ENCODE assay signal across 29 cellular contexts in genomic region chr10:25036381-25036780, GRCh38. TPM values are rescaled to one million over a fixed set of nuclear protein-coding genes. Genes with fewer than 3 reads are reported as not detected.
DNase-seq lines count a peak whose midpoint lies in the region; ATAC-seq and TF ChIP-seq lines count a peak whose summit lies in the region.
"Had no signal": no experiment of that assay in that cellular context is flagged by ENCODE, and none has a peak within 500 bp of the region (broad histone marks: within the 10 kb centered on the region; RNA-seq: fewer than 3 reads in every experiment).

No MANE protein-coding gene starts in this region.

- BruUV-seq in OCI-LY7 (replicated peaks; lab: Mats Ljungman, UMichigan): no TSS peak

- no peaks in the 10 kb centered on the region for H3K4me1 ChIP-seq in OCI-LY7 (ENCODE audit: insufficient read depth, low read length, poor library complexity, severe bottlenecking)
- H3K4me1 ChIP-seq: BE2C, gastrocnemius medialis had no signal

- no peak overlapping the region for H3K27ac ChIP-seq in OCI-LY7 (ENCODE audit: low read depth, low read length, poor library complexity, severe bottlenecking)
- H3K27ac ChIP-seq: gastrocnemius medialis had no signal

- CTCF ChIA-PET in activated CD4-positive, alpha-beta T cell treated with anti-CD3 and anti-CD28 coated beads, Interleukin-2, amount 10 ng/mL, durations not matched to agents 7 days and 5 days (lab: Charles Lee): interaction anchor here (1.0 to 1.2 kb wide), 2 partner anchors 21 to 26 kb away, joined by 3 read pairs; no protein-coding TSS in a partner anchor
- CTCF ChIA-PET in OCI-LY7 (lab: Charles Lee; ENCODE audit: unreplicated experiment): no interaction called here

- peak; percentile 89 for ATAC-seq in HG02852 (IDR thresholded peaks at IDR 0.05; ENCODE audit: unreplicated experiment)
- ATAC-seq: activated CD8-positive, alpha-beta T cell treated with anti-CD3 and anti-CD28 coated beads for 36 hours; gastrocnemius medialis; HepG2; natural killer cell; stimulated activated naive CD8-positive, alpha-beta T cell treated with anti-CD3 and anti-CD28 coated beads, Interleukin-15, amount 100 ng/mL, for 72 hours had no signal

- no peak overlapping the region for H2AFZ ChIP-seq in OCI-LY7 (ENCODE audit: low read length)

- no peak overlapping the region for H3K4me3 ChIP-seq in OCI-LY7 (ENCODE audit: low read depth, low read length, poor library complexity, severe bottlenecking)
- H3K4me3 ChIP-seq: gastrocnemius medialis, HAP-1 had no signal

- no peak for DNase-seq in activated CD4-positive, alpha-beta T cell treated with anti-CD3 and anti-CD28 coated beads, Interleukin-2, amount 10 ng/mL, durations not matched to agents 24 days and 14 days
- DNase-seq in activated CD4-positive, alpha-beta T cell treated with anti-CD3 and anti-CD28 coated beads, Interleukin-2, amount 10 ng/mL, durations not matched to agents 7 days and 5 days: no peak
- peak; percentile 9 for DNase-seq in OCI-LY7 (ENCODE audit: low spot score)
- DNase-seq in NCI-H510A treated with DMSO at 0.1 percent for 48 hours (lab: John Stamatoyannopoulos, UW): no peak
- DNase-seq in effector CD4-positive, alpha-beta T cell: no peak
- DNase-seq in activated gamma-delta T cell (lab: John Stamatoyannopoulos, UW): no peak
- DNase-seq in T-helper 2 cell treated with Interferon-gamma antibody and Interleukin-4, amounts not matched to agents 5 μg/mL and 100 μg/mL, for 36 hours (ENCODE audit: low spot score): no peak
- DNase-seq: 8988T; activated CD8-positive, alpha-beta T cell treated with anti-CD3 and anti-CD28 coated beads for 36 hours; activated naive CD4-positive, alpha-beta T cell treated with anti-CD3 and anti-CD28 coated beads for 36 hours; activated T-cell treated with anti-CD3 and anti-CD28 coated beads, Interleukin-2, amount 50 U/mL, for 1 hour; anterior cingulate cortex; BE2C; Calu3; caudate nucleus; gastrocnemius medialis; natural killer cell; NCI-H1105 treated with DMSO at 0.1 percent for 48 hours; NCI-H526 treated with DMSO at 0.1 percent for 48 hours; OCI-M1; posterior cingulate gyrus; SHP77 treated with DMSO at 0.1 percent for 48 hours; stimulated activated CD4-positive, alpha-beta T cell treated with anti-CD3 and anti-CD28 coated beads, Interleukin-2, amount 100 ng/mL, for 24 hours; stimulated activated naive CD8-positive, alpha-beta T cell treated with anti-CD3 and anti-CD28 coated beads, Interleukin-15, amount 100 ng/mL, for 72 hours; T-helper 1 cell had no signal

- peaks cover 29% of the 10 kb centered on the region for H3K27me3 Mint-ChIP-seq in activated CD4-positive, alpha-beta T cell treated with anti-CD3 and anti-CD28 coated beads, Interleukin-2, amount 10 ng/mL, durations not matched to agents 24 days and 14 days
- H3K27me3 Mint-ChIP-seq in activated CD4-positive, alpha-beta T cell treated with anti-CD3 and anti-CD28 coated beads, Interleukin-2, amount 10 ng/mL, durations not matched to agents 7 days and 5 days: peaks cover 22% of the 10 kb centered on the region
- peaks cover 29% of the 10 kb centered on the region for H3K27me3 Mint-ChIP-seq in T-helper 2 cell treated with Interferon-gamma antibody and Interleukin-4, amounts not matched to agents 5 μg/mL and 100 μg/mL, for 36 hours (ENCODE audit: low read depth)

- no peaks in the 10 kb centered on the region for H3K9me3 Mint-ChIP-seq in activated CD4-positive, alpha-beta T cell treated with anti-CD3 and anti-CD28 coated beads, Interleukin-2, amount 10 ng/mL, durations not matched to agents 24 days and 14 days
- H3K9me3 Mint-ChIP-seq in activated CD4-positive, alpha-beta T cell treated with anti-CD3 and anti-CD28 coated beads, Interleukin-2, amount 10 ng/mL, durations not matched to agents 7 days and 5 days: no peaks in the 10 kb centered on the region
- H3K9me3 Mint-ChIP-seq in T-helper 2 cell treated with Interferon-gamma antibody and Interleukin-4, amounts not matched to agents 5 μg/mL and 100 μg/mL, for 36 hours: no peaks in the 10 kb centered on the region
- H3K9me3 Mint-ChIP-seq: activated CD8-positive, alpha-beta T cell treated with anti-CD3 and anti-CD28 coated beads for 36 hours; activated naive CD4-positive, alpha-beta T cell treated with anti-CD3 and anti-CD28 coated beads for 36 hours; natural killer cell; stimulated activated naive CD8-positive, alpha-beta T cell treated with anti-CD3 and anti-CD28 coated beads, Interleukin-15, amount 100 ng/mL, for 72 hours had no signal

- H3K36me3 ChIP-seq in OCI-LY7 (ENCODE audit: insufficient read depth, low read length): no peaks in the 10 kb centered on the region
- H3K36me3 ChIP-seq: BE2C, gastrocnemius medialis, HAP-1 had no signal

- peak overlapping the region; percentile 28 for H3K4me3 Mint-ChIP-seq in activated CD4-positive, alpha-beta T cell treated with anti-CD3 and anti-CD28 coated beads, Interleukin-2, amount 10 ng/mL, durations not matched to agents 24 days and 14 days
- H3K4me3 Mint-ChIP-seq in activated CD4-positive, alpha-beta T cell treated with anti-CD3 and anti-CD28 coated beads, Interleukin-2, amount 10 ng/mL, durations not matched to agents 7 days and 5 days: no peak overlapping the region
- no peak overlapping the region for H3K4me3 Mint-ChIP-seq in T-helper 2 cell treated with Interferon-gamma antibody and Interleukin-4, amounts not matched to agents 5 μg/mL and 100 μg/mL, for 36 hours
- H3K4me3 Mint-ChIP-seq: activated CD8-positive, alpha-beta T cell treated with anti-CD3 and anti-CD28 coated beads for 36 hours; activated naive CD4-positive, alpha-beta T cell treated with anti-CD3 and anti-CD28 coated beads for 36 hours; natural killer cell; stimulated activated naive CD8-positive, alpha-beta T cell treated with anti-CD3 and anti-CD28 coated beads, Interleukin-15, amount 100 ng/mL, for 72 hours had no signal

- H3K4me2 ChIP-seq in OCI-LY7 (ENCODE audit: low read length): no peak overlapping the region

- H3K9me2 ChIP-seq in OCI-LY7 (ENCODE audit: insufficient read depth, low read length): no peaks in the 10 kb centered on the region

- no peak for TF ChIP-seq CTCF in OCI-LY7 (conservative IDR thresholded peaks at IDR 0.05; ENCODE audit: low read length)

- H3K4me1 Mint-ChIP-seq in activated CD4-positive, alpha-beta T cell treated with anti-CD3 and anti-CD28 coated beads, Interleukin-2, amount 10 ng/mL, durations not matched to agents 24 days and 14 days: peaks cover 5% of the 10 kb centered on the region
- H3K4me1 Mint-ChIP-seq in activated CD4-positive, alpha-beta T cell treated with anti-CD3 and anti-CD28 coated beads, Interleukin-2, amount 10 ng/mL, durations not matched to agents 7 days and 5 days: peaks cover 5% of the 10 kb centered on the region
- peaks cover 4% of the 10 kb centered on the region for H3K4me1 Mint-ChIP-seq in T-helper 2 cell treated with Interferon-gamma antibody and Interleukin-4, amounts not matched to agents 5 μg/mL and 100 μg/mL, for 36 hours (ENCODE audit: low read depth)
- H3K4me1 Mint-ChIP-seq: natural killer cell; stimulated activated naive CD8-positive, alpha-beta T cell treated with anti-CD3 and anti-CD28 coated beads, Interleukin-15, amount 100 ng/mL, for 72 hours had no signal

- no peaks in the 10 kb centered on the region for H3K9me3 ChIP-seq in OCI-LY7 (ENCODE audit: low read length)
- H3K9me3 ChIP-seq: BE2C, gastrocnemius medialis, HAP-1 had no signal

- H4K20me1 ChIP-seq in OCI-LY7 (ENCODE audit: insufficient read depth, low read length): no peaks in the 10 kb centered on the region

- no peaks in the 10 kb centered on the region for H3K79me2 ChIP-seq in OCI-LY7 (ENCODE audit: insufficient read depth, low read depth, low read length)

- intact Hi-C loops in activated CD4-positive, alpha-beta T cell treated with anti-CD3 and anti-CD28 coated beads, Interleukin-2, amount 10 ng/mL, durations not matched to agents 24 days and 14 days (cut with micrococcal nuclease): no loop called here
- intact Hi-C loops in OCI-LY7 (cut with micrococcal nuclease; ENCODE audit: unreplicated experiment): no loop called here

- POLR2A ChIA-PET in activated CD4-positive, alpha-beta T cell treated with anti-CD3 and anti-CD28 coated beads, Interleukin-2, amount 10 ng/mL, durations not matched to agents 7 days and 5 days (lab: Charles Lee): no interaction called here
- POLR2A ChIA-PET in OCI-LY7 (lab: Charles Lee): interaction anchor here (1.6 kb wide), 1 partner anchor 15 kb away, joined by 4 read pairs; no protein-coding TSS in a partner anchor

- no peak overlapping the region for H3K27ac Mint-ChIP-seq in activated CD4-positive, alpha-beta T cell treated with anti-CD3 and anti-CD28 coated beads, Interleukin-2, amount 10 ng/mL, durations not matched to agents 24 days and 14 days
- H3K27ac Mint-ChIP-seq in activated CD4-positive, alpha-beta T cell treated with anti-CD3 and anti-CD28 coated beads, Interleukin-2, amount 10 ng/mL, durations not matched to agents 7 days and 5 days: no peak overlapping the region
- H3K27ac Mint-ChIP-seq in T-helper 2 cell treated with Interferon-gamma antibody and Interleukin-4, amounts not matched to agents 5 μg/mL and 100 μg/mL, for 36 hours: no peak overlapping the region
- H3K27ac Mint-ChIP-seq: activated CD8-positive, alpha-beta T cell treated with anti-CD3 and anti-CD28 coated beads for 36 hours; activated naive CD4-positive, alpha-beta T cell treated with anti-CD3 and anti-CD28 coated beads for 36 hours; natural killer cell; stimulated activated naive CD8-positive, alpha-beta T cell treated with anti-CD3 and anti-CD28 coated beads, Interleukin-15, amount 100 ng/mL, for 72 hours had no signal

- H3K36me3 Mint-ChIP-seq in activated CD4-positive, alpha-beta T cell treated with anti-CD3 and anti-CD28 coated beads, Interleukin-2, amount 10 ng/mL, durations not matched to agents 24 days and 14 days (ENCODE audit: low read depth): no peaks in the 10 kb centered on the region
- no peaks in the 10 kb centered on the region for H3K36me3 Mint-ChIP-seq in activated CD4-positive, alpha-beta T cell treated with anti-CD3 and anti-CD28 coated beads, Interleukin-2, amount 10 ng/mL, durations not matched to agents 7 days and 5 days (ENCODE audit: low read depth)
- no peaks in the 10 kb centered on the region for H3K36me3 Mint-ChIP-seq in T-helper 2 cell treated with Interferon-gamma antibody and Interleukin-4, amounts not matched to agents 5 μg/mL and 100 μg/mL, for 36 hours (ENCODE audit: low read depth)
- H3K36me3 Mint-ChIP-seq: natural killer cell had no signal

RNA-seq across cellular contexts. Expression of gene THNSL1, which starts 20.0 kb away (rescaled TPM):
- 3.6 and 4.2 TPM in 2 replicates for total RNA-seq in activated CD4-positive, alpha-beta T cell treated with anti-CD3 and anti-CD28 coated beads, Interleukin-2, amount 10 ng/mL, durations not matched to agents 24 days and 14 days
- total RNA-seq in activated CD4-positive, alpha-beta T cell treated with anti-CD3 and anti-CD28 coated beads, Interleukin-2, amount 10 ng/mL, durations not matched to agents 7 days and 5 days: 1 to 10 TPM; 2.5 to 2.6 TPM
- 3.6 and 5.5 TPM in 2 replicates for total RNA-seq in OCI-LY7 (2014; rRNA removed; shearing (Covaris generic))
- total RNA-seq in OCI-LY7 (2022): 7.9 and 8.3 TPM in 2 replicates

RNA-seq across cellular contexts. Expression of gene ENKUR, which starts 20.4 kb away (rescaled TPM):
- total RNA-seq in activated CD4-positive, alpha-beta T cell treated with anti-CD3 and anti-CD28 coated beads, Interleukin-2, amount 10 ng/mL, durations not matched to agents 24 days and 14 days: not detected in 2 replicates
- not detected for total RNA-seq in activated CD4-positive, alpha-beta T cell treated with anti-CD3 and anti-CD28 coated beads, Interleukin-2, amount 10 ng/mL, durations not matched to agents 7 days and 5 days
- 0.39 TPM in 1 of 2 replicates, not detected in the other for total RNA-seq in OCI-LY7 (2014; rRNA removed; shearing (Covaris generic))
- not detected in 2 replicates for total RNA-seq in OCI-LY7 (2022)
- total RNA-seq: activated CD8-positive, alpha-beta T cell treated with anti-CD3 and anti-CD28 coated beads for 36 hours; activated naive CD4-positive, alpha-beta T cell treated with anti-CD3 and anti-CD28 coated beads for 36 hours; gastrocnemius medialis; mesenteric fat pad had no signal
